7 cellular contexts compared by ENCODE assay signal in genomic region chr1:43834280-43835140, GRCh38.
A peak's percentile ranks its signal among the peaks of the same experiment; 100 is the strongest.
DNase-seq lines count a peak whose midpoint lies in the region; ATAC-seq and TF ChIP-seq lines count a peak whose summit lies in the region.

No MANE protein-coding gene starts in this region.

- 82% methylated on average over 15 of the region's 15 CpGs for WGBS in HUES64

- H3K9me3 Mint-ChIP-seq in stimulated activated naive CD8-positive, alpha-beta T cell treated with anti-CD3 and anti-CD28 coated beads, Interleukin-15, Interleukin-2, amounts not matched to agents 100 ng/mL and 50 ng/mL, for 24 hours = no peaks in the 10 kb centered on the region

- ATAC-seq in T-helper 17 cell (no peak), HG03439 (IDR thresholded peaks at IDR 0.05; ENCODE audit: unreplicated experiment) (no peak)

- H3K27ac ChIP-seq in HUES64 (ENCODE audit: low read depth, low read length) = peak overlapping the region; percentile 51; the same call in 1 of the 2 replicates

- H3K9me3 ChIP-seq in HUES64 (ENCODE audit: insufficient read depth, low read depth, low read length) (no peaks in the 10 kb centered on the region), T-helper 17 cell (ENCODE audit: control insufficient read depth, low read length, poor library complexity, severe bottlenecking) (no peaks in the 10 kb centered on the region)

- H3K36me3 Mint-ChIP-seq in T-helper 17 cell (ENCODE audit: low read depth) = peaks cover 12% of the 10 kb centered on the region
- H3K36me3 Mint-ChIP-seq in stimulated activated naive CD8-positive, alpha-beta T cell treated with anti-CD3 and anti-CD28 coated beads, Interleukin-15, Interleukin-2, amounts not matched to agents 100 ng/mL and 50 ng/mL, for 24 hours (ENCODE audit: low read depth) = peaks cover 14% of the 10 kb centered on the region

- peaks cover 38% of the 10 kb centered on the region for H3K4me1 ChIP-seq in HUES64 (ENCODE audit: insufficient read depth, low read length)

- H3K27ac Mint-ChIP-seq in T-helper 17 cell = no peak overlapping the region
- peak overlapping the region; percentile 92 for H3K27ac Mint-ChIP-seq in stimulated activated naive CD8-positive, alpha-beta T cell treated with anti-CD3 and anti-CD28 coated beads, Interleukin-15, Interleukin-2, amounts not matched to agents 100 ng/mL and 50 ng/mL, for 24 hours

- no peaks in the 10 kb centered on the region for H3K27me3 Mint-ChIP-seq in T-helper 17 cell
- H3K27me3 Mint-ChIP-seq in stimulated activated naive CD8-positive, alpha-beta T cell treated with anti-CD3 and anti-CD28 coated beads, Interleukin-15, Interleukin-2, amounts not matched to agents 100 ng/mL and 50 ng/mL, for 24 hours = no peaks in the 10 kb centered on the region

- no peak overlapping the region for H3K9ac ChIP-seq in HUES64 (ENCODE audit: low read depth, low read length)

- H3K4me3 ChIP-seq in HUES64 (ENCODE audit: low read length) (no peak overlapping the region), foreskin fibroblast (ENCODE audit: low read depth in 1 of 2, low read length in 2 of 2) (peak overlapping the region in 1 of 2 donors; percentile 13), H7 (ENCODE audit: insufficient read depth, low read depth, low read length) (no peak overlapping the region)

- no peak for TF ChIP-seq CTCF in foreskin fibroblast (IDR thresholded peaks at IDR 0.05; ENCODE audit: low read depth, low read length)

- H3K4me1 Mint-ChIP-seq in T-helper 17 cell = peaks cover 33% of the 10 kb centered on the region
- H3K4me1 Mint-ChIP-seq in stimulated activated naive CD8-positive, alpha-beta T cell treated with anti-CD3 and anti-CD28 coated beads, Interleukin-15, Interleukin-2, amounts not matched to agents 100 ng/mL and 50 ng/mL, for 24 hours (ENCODE audit: low read depth) = peaks cover 68% of the 10 kb centered on the region

- H3K36me3 ChIP-seq in HUES64 (ENCODE audit: insufficient read depth, low read length) (no peaks in the 10 kb centered on the region), H7 (replicated peaks; ENCODE audit: control insufficient read depth, insufficient read depth, low read length) (no peaks in the 10 kb centered on the region)

- H3K4me3 Mint-ChIP-seq in T-helper 17 cell = peak overlapping the region; percentile 39
- peak overlapping the region; percentile 43 for H3K4me3 Mint-ChIP-seq in stimulated activated naive CD8-positive, alpha-beta T cell treated with anti-CD3 and anti-CD28 coated beads, Interleukin-15, Interleukin-2, amounts not matched to agents 100 ng/mL and 50 ng/mL, for 24 hours

- DNase-seq in T-helper 17 cell (no peak), foreskin fibroblast (peak; percentile 77 to 81), H7 (no peak), HPDE6-E6E7 (ENCODE audit: extremely low spot score) (no peak)

- H3K27me3 ChIP-seq in HUES64 (ENCODE audit: insufficient read depth, low read length) (no peaks in the 10 kb centered on the region), H7 (ENCODE audit: control insufficient read depth, insufficient read depth, low read length) (no peaks in the 10 kb centered on the region)

Comparison
In these comparisons a context has a peak if more than half of its experiments do, and no peak if none do; other contexts are left out.
1. DNase-seq: peak in foreskin fibroblast (2 of 2); none in T-helper 17 cell (0 of 3), H7 (single experiment) and HPDE6-E6E7 (single experiment).